8 cellular contexts compared by ENCODE assay signal in the genomic region with DNA sequence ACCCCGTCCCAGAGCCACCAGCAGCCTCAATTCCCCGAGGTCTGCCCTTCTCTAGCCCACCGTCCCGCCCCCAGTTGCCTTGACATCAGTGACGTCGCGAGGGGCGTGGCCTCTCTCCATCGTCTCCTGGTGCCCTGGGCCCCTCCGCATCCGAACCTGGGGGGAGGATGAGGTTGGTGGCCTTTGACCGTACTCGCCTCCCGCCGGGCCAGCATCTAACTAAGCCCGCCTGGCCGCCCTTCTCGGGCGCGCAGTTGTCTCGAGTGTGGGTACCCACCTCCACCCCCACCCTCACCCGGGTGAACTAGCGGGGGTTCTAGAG. TPM values are rescaled to one million over a fixed set of nuclear protein-coding genes. Genes with fewer than 3 reads are reported as not detected.
DNase-seq lines count a peak whose midpoint lies in the region; ATAC-seq and TF ChIP-seq lines count a peak whose summit lies in the region.

No MANE protein-coding gene starts in this region.

- 0 out of 2 replicates have a peak, but pooled peaks cover 11% of the 10 kb centered on the region for H3F3A ChIP-seq in GM23248 (ENCODE audit: insufficient read depth)

- H3K36me3 ChIP-seq in GM23248 (ENCODE audit: low read depth) = no peaks in the 10 kb centered on the region
- H3K36me3 ChIP-seq in SK-N-MC (ENCODE audit: insufficient read depth, low read length) = no peaks in the 10 kb centered on the region

- H3K4me3 ChIP-seq in GM23248 (peak overlapping the region; percentile 75), SK-N-MC (peak overlapping the region; percentile 80)

- no peak for TF ChIP-seq CTCF in omental fat pad (IDR thresholded peaks at IDR 0.05)

- peak overlapping the region; percentile 84 for H3K9ac ChIP-seq in GM23248
- H3K9ac ChIP-seq in SK-N-MC (ENCODE audit: insufficient read length) = no peak overlapping the region

- H2AFZ ChIP-seq in GM23248 = peak overlapping the region; percentile 83

- peaks cover 22% of the 10 kb centered on the region for H3K4me1 ChIP-seq in GM23248 (ENCODE audit: insufficient read depth)

- H3K79me2 ChIP-seq in GM23248 (ENCODE audit: insufficient read depth) = no peaks in the 10 kb centered on the region

- H3K4me2 ChIP-seq in GM23248 (ENCODE audit: unreplicated experiment) = peak overlapping the region; percentile 91

- 1 to 2% methylated on average over 21 to 23 of the region's 23 CpGs for WGBS in GM23248 (ENCODE audit: low coverage in 1 of 2, low lambda C conversion rate in 2 of 2, missing lambda C conversion rate in 2 of 2), 2 experiments

- DNase-seq in EH (ENCODE audit: low read depth) = peak; percentile 77
- peak; percentile 89 for DNase-seq in GM23248
- peak; percentile 85 for DNase-seq in M059J (ENCODE audit: low read depth)
- DNase-seq in SK-N-MC (ENCODE audit: low read depth, low spot score) = no peak
- peak; percentile 94 for DNase-seq in activated naive CD4-positive, alpha-beta T cell treated with anti-CD3 and anti-CD28 coated beads, Interleukin-2, amount 50 U/mL, for 16 hours
- DNase-seq in globus pallidus (ENCODE audit: low spot score) = peak; percentile 94
- DNase-seq in omental fat pad (ENCODE audit: low spot score) = peak; percentile 99

- peak; percentile 46 for ATAC-seq in omental fat pad (ENCODE audit: low FRiP score)

- peak overlapping the region; percentile 67 for H3K27ac ChIP-seq in GM23248
- peak overlapping the region; percentile 72 for H3K27ac ChIP-seq in SK-N-MC
- peak overlapping the region; percentile 100 for H3K27ac ChIP-seq in temporal lobe (ENCODE audit: low read depth, low read length)

- H3K9me3 ChIP-seq in GM23248 (ENCODE audit: low read depth) (no peaks in the 10 kb centered on the region), SK-N-MC (ENCODE audit: low read depth, low read length) (no peaks in the 10 kb centered on the region)

- no peaks in the 10 kb centered on the region for H4K20me1 ChIP-seq in GM23248 (ENCODE audit: insufficient read depth)

- no peaks in the 10 kb centered on the region for H3K9me2 ChIP-seq in GM23248 (ENCODE audit: insufficient read depth)

- in situ Hi-C loops in GM23248 (cut with MboI) = loop anchor here (25.0 kb wide), 1 partner anchor 419 kb away; no protein-coding TSS in a partner anchor

- no peaks in the 10 kb centered on the region for H3K27me3 ChIP-seq in GM23248 (replicated peaks; ENCODE audit: insufficient read depth)

RNA-seq across cellular contexts. Expression of a gene that starts 5.5 kb away (rescaled TPM):
- not detected in 2 replicates for total RNA-seq in GM23248 (2014; rRNA removed; shearing (Covaris generic))
- polyA plus RNA-seq in GM23248 (2016; fragmentation: Nextera tagmentation; extraction: Ambion mirVana) = 0.15 and 0.26 TPM in 2 replicates
- total RNA-seq in M059J (2014; rRNA removed; shearing (Covaris generic)) = 0.22 TPM in 1 of 2 replicates, not detected in the other
- total RNA-seq in omental fat pad (1 to 10 TPM in 2 of 4 donors, under 1 TPM in 1, not detected in 1; 0.69 to 3.2 (median 1.2) TPM), temporal lobe (0.25 TPM)

RNA-seq across cellular contexts. Expression of a gene that starts 42.7 kb away (rescaled TPM):
- total RNA-seq in GM23248 (2014; rRNA removed; shearing (Covaris generic)) = 1.9 and 3.6 TPM in 2 replicates
- polyA plus RNA-seq in GM23248 (2016; fragmentation: Nextera tagmentation; extraction: Ambion mirVana) = 6.3 and 6.9 TPM in 2 replicates
- total RNA-seq in M059J (2014; rRNA removed; shearing (Covaris generic)) = 10.7 and 14.9 TPM in 2 replicates
- total RNA-seq in omental fat pad (100 to 1,000 TPM; 257 to 722 (median 366) TPM), temporal lobe (4.2 TPM)

RNA-seq across cellular contexts. Expression of a gene that starts 45.0 kb away (rescaled TPM):
- not detected in 2 replicates for total RNA-seq in GM23248 (2014; rRNA removed; shearing (Covaris generic))
- not detected in 2 replicates for polyA plus RNA-seq in GM23248 (2016; fragmentation: Nextera tagmentation; extraction: Ambion mirVana)
- total RNA-seq in M059J (2014; rRNA removed; shearing (Covaris generic)) = not detected in 2 replicates
- total RNA-seq in omental fat pad (not detected), temporal lobe (not detected)

RNA-seq across cellular contexts. Expression of a gene that starts 49.4 kb away (rescaled TPM):
- total RNA-seq in GM23248 (2014; rRNA removed; shearing (Covaris generic)) = not detected in 2 replicates
- polyA plus RNA-seq in GM23248 (2016; fragmentation: Nextera tagmentation; extraction: Ambion mirVana) = not detected in 2 replicates
- not detected in 2 replicates for total RNA-seq in M059J (2014; rRNA removed; shearing (Covaris generic))
- total RNA-seq in omental fat pad (not detected), temporal lobe (not detected)

Comparison
In these comparisons a context has a peak if more than half of its experiments do, and no peak if none do; other contexts are left out.
1. RNA of a gene that starts 42.7 kb away (total RNA-seq): 257 to 722 TPM in omental fat pad; 10.7 to 14.9 TPM in M059J, 4.2 TPM in temporal lobe (single experiment) and 1.9 to 3.6 TPM in GM23248; every median in the first group is over 10 times any median in the second.
2. Peak in every context shown above with its lines, with median percentiles within 50 percentile points of each other: H3K27ac ChIP-seq.